Comparison of ENCODE assay signal across 1 cellular context in the genomic region with DNA sequence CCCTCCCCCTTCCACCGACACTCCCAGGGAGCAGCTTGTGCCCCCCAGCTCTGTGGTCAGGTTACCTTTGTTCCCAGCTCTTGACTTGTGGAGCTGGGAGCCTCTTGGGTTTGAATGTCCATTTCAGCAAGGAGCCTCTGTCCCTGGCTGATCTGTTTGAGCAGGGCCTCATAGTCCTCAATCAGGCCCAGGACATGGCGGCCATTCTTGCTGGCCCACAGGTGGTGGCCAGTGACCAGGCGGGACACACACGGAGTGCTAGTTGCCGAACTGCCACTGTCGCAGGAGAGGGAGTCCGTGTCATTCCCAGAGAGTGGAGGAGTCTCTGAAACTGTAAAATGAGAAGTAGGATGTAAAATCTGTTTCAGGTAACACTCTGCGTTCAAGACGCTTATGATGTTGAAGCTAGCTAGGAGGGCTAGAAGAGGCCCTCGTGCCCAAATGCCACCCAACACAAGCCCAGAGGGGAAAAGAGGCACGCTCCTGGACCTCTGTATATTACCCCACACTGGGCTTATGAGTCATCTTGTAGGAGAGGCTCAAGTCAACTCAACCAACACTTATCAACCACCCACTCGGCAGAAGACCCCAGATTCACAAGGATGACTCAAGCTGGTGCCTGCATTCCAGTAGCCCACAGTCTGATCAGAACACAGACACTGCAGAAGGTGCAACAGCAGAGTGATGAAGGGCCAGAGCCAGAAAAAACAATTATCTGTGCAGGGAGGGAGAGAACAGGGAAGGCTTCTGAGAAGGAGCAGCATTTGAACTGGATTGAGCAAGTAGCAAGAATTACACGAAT.
TF ChIP-seq lines count a peak whose summit lies in the region.

No MANE protein-coding gene starts in this region.

TF ChIP-seq in HEK293, 187 proteins besides CTCF, POLR2A, EP300 and RAD21 (continued from another document):
- TF ChIP-seq ATF2 (tag by site-specific recombination; IDR thresholded peaks at IDR 0.05; ENCODE audit: low read depth): no peak
- no peak for TF ChIP-seq MZF1 (tag by site-specific recombination; IDR thresholded peaks at IDR 0.05; ENCODE audit: borderline replicate concordance)
- no peak for TF ChIP-seq ZNF169 (tag by site-specific recombination; IDR thresholded peaks at IDR 0.05)
- 0 out of 2 replicates have a peak, but pooled peaks have one; percentile 40 for TF ChIP-seq ZNF600 (tag by site-specific recombination; IDR thresholded peaks at IDR 0.05)
- TF ChIP-seq, protein P1, sequence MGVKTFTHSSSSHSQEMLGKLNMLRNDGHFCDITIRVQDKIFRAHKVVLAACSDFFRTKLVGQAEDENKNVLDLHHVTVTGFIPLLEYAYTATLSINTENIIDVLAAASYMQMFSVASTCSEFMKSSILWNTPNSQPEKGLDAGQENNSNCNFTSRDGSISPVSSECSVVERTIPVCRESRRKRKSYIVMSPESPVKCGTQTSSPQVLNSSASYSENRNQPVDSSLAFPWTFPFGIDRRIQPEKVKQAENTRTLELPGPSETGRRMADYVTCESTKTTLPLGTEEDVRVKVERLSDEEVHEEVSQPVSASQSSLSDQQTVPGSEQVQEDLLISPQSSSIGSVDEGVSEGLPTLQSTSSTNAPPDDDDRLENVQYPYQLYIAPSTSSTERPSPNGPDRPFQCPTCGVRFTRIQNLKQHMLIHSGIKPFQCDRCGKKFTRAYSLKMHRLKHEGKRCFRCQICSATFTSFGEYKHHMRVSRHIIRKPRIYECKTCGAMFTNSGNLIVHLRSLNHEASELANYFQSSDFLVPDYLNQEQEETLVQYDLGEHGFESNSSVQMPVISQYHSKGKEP (tag by site-specific recombination; IDR thresholded peaks at IDR 0.05): no peak
- no peak for TF ChIP-seq ZNF645 (tag by site-specific recombination; IDR thresholded peaks at IDR 0.05)
- TF ChIP-seq ZNF335 (tag by site-specific recombination; conservative IDR thresholded peaks at IDR 0.05): peak; percentile 30; the same call in 1 of the 2 replicates
